Comparison of ENCODE assay signal across 8 cellular contexts in genomic region chr6:31663961-31664789, GRCh38. TPM values are rescaled to one million over a fixed set of nuclear protein-coding genes. Genes with fewer than 3 reads are reported as not detected.
DNase-seq lines count a peak whose midpoint lies in the region; ATAC-seq lines count a peak whose summit lies in the region.

No MANE protein-coding gene starts in this region.

- H3K36me3 ChIP-seq in CD4-positive, CD25-positive, alpha-beta regulatory T cell (ENCODE audit: control insufficient read depth, insufficient read depth, low read length): peaks cover 27% of the 10 kb centered on the region
- peaks cover 50% of the 10 kb centered on the region for H3K36me3 ChIP-seq in HUES6 (ENCODE audit: control insufficient read depth, insufficient read depth, low read length)
- peaks cover 26% of the 10 kb centered on the region for H3K36me3 ChIP-seq in skeletal muscle satellite cell (ENCODE audit: insufficient read depth, low read length)

- H3K9ac ChIP-seq in HUES6 (ENCODE audit: low read length) (peak overlapping the region; percentile 96), skeletal muscle satellite cell (ENCODE audit: low read depth, low read length) (peak overlapping the region; percentile 94)

- peaks cover 29% of the 10 kb centered on the region for H3K36me3 Mint-ChIP-seq in CD4-positive, CD25-positive, alpha-beta regulatory T cell
- H3K36me3 Mint-ChIP-seq in activated T-helper 2 cell treated with anti-CD3 and anti-CD28 coated beads, Interferon-gamma antibody, Interleukin-2, Interleukin-4, amounts not matched to agents 10 μg/mL and 5 μg/mL and 100 μg/mL, durations not matched to agents 14 hours and 24 hours and 36 hours (ENCODE audit: low read depth): peaks cover 86% of the 10 kb centered on the region

- in situ Hi-C loops in G401 (cut with HindIII; ENCODE audit: low sequenced_read_pairs): no loop called here

- peaks cover 64% of the 10 kb centered on the region for H3K4me1 ChIP-seq in CD4-positive, CD25-positive, alpha-beta regulatory T cell (ENCODE audit: control insufficient read depth, insufficient read depth, low read length, poor library complexity, severe bottlenecking)
- H3K4me1 ChIP-seq in HUES6 (ENCODE audit: control insufficient read depth, insufficient read depth, low read length) (peaks cover 26% of the 10 kb centered on the region), right cardiac atrium (ENCODE audit: control insufficient read depth, insufficient read depth, low read length) (peaks cover 9% of the 10 kb centered on the region), skeletal muscle satellite cell (ENCODE audit: control insufficient read depth, insufficient read depth, low read length) (peaks cover 31% of the 10 kb centered on the region)

- peak overlapping the region; percentile 92 for H3K4me2 ChIP-seq in skeletal muscle satellite cell (ENCODE audit: low read length)

- H3K27me3 Mint-ChIP-seq in CD4-positive, CD25-positive, alpha-beta regulatory T cell: no peaks in the 10 kb centered on the region
- no peaks in the 10 kb centered on the region for H3K27me3 Mint-ChIP-seq in activated T-helper 2 cell treated with anti-CD3 and anti-CD28 coated beads, Interferon-gamma antibody, Interleukin-2, Interleukin-4, amounts not matched to agents 10 μg/mL and 5 μg/mL and 100 μg/mL, durations not matched to agents 14 hours and 24 hours and 36 hours (ENCODE audit: low read depth)

- H3K27me3 ChIP-seq in CD4-positive, CD25-positive, alpha-beta regulatory T cell (ENCODE audit: control insufficient read depth, insufficient read depth, low read length): no peaks in the 10 kb centered on the region
- H3K27me3 ChIP-seq in HUES6 (ENCODE audit: control insufficient read depth, insufficient read depth, low read length) (no peaks in the 10 kb centered on the region), right cardiac atrium (ENCODE audit: control insufficient read depth, insufficient read depth) (no peaks in the 10 kb centered on the region), skeletal muscle satellite cell (ENCODE audit: control insufficient read depth, insufficient read depth, low read length) (no peaks in the 10 kb centered on the region)

- ATAC-seq in CD4-positive, CD25-positive, alpha-beta regulatory T cell (ENCODE audit: low read depth in 2 of 2): no peak
- ATAC-seq in right cardiac atrium: peak in 1 of 2 donors; percentile 22
- no peak for ATAC-seq in GM21528 (IDR thresholded peaks at IDR 0.05; ENCODE audit: low FRiP score, unreplicated experiment)

- H3K27ac ChIP-seq in CD4-positive, CD25-positive, alpha-beta regulatory T cell (ENCODE audit: insufficient read depth, low read length, poor library complexity, severe bottlenecking): peak overlapping the region; percentile 98
- H3K27ac ChIP-seq in HUES6 (ENCODE audit: low read depth, low read length) (peak overlapping the region; percentile 76; the same call in 1 of the 2 replicates), right cardiac atrium (ENCODE audit: low read length) (peak overlapping the region; percentile 98)

- intact Hi-C loops in activated T-helper 2 cell treated with anti-CD3 and anti-CD28 coated beads, Interferon-gamma antibody, Interleukin-2, Interleukin-4, amounts not matched to agents 10 μg/mL and 5 μg/mL and 100 μg/mL, durations not matched to agents 14 hours and 24 hours and 36 hours (cut with micrococcal nuclease): loop anchor here (2.0 to 5.0 kb wide), 2 partner anchors 39 to 1753 kb away; partner anchors contain the start of genes ABHD16A and CUTA
- intact Hi-C loops in right cardiac atrium (cut with DNase I): loop anchor here in 1 of 4 donors (5.0 to 10.0 kb wide), 2 partner anchors 117 to 1311 kb away; partner anchors contain the start of genes ATP6V1G2 and NFKBIL1

- peaks cover 4 to 88% (median 59%) of the 10 kb centered on the region in 4 donors for H3K4me1 Mint-ChIP-seq in CD4-positive, CD25-positive, alpha-beta regulatory T cell
- H3K4me1 Mint-ChIP-seq in activated T-helper 2 cell treated with anti-CD3 and anti-CD28 coated beads, Interferon-gamma antibody, Interleukin-2, Interleukin-4, amounts not matched to agents 10 μg/mL and 5 μg/mL and 100 μg/mL, durations not matched to agents 14 hours and 24 hours and 36 hours (ENCODE audit: low read depth): peaks cover 52% of the 10 kb centered on the region

- no peaks in the 10 kb centered on the region for H3K9me3 Mint-ChIP-seq in CD4-positive, CD25-positive, alpha-beta regulatory T cell
- no peaks in the 10 kb centered on the region for H3K9me3 Mint-ChIP-seq in activated T-helper 2 cell treated with anti-CD3 and anti-CD28 coated beads, Interferon-gamma antibody, Interleukin-2, Interleukin-4, amounts not matched to agents 10 μg/mL and 5 μg/mL and 100 μg/mL, durations not matched to agents 14 hours and 24 hours and 36 hours

- DNase-seq in CD4-positive, CD25-positive, alpha-beta regulatory T cell: no peak
- DNase-seq in activated T-helper 2 cell treated with anti-CD3 and anti-CD28 coated beads, Interferon-gamma antibody, Interleukin-2, Interleukin-4, amounts not matched to agents 10 μg/mL and 5 μg/mL and 100 μg/mL, durations not matched to agents 14 hours and 24 hours and 36 hours (ENCODE audit: low spot score): no peak
- DNase-seq in right cardiac atrium (peak; percentile 52 to 70 (median 68)), NCI-H2107 treated with DMSO at 0.1 percent for 48 hours (lab: John Stamatoyannopoulos, UW; ENCODE audit: unreplicated experiment) (no peak), G401 (ENCODE audit: low spot score) (no peak)

- H3K4me3 Mint-ChIP-seq in CD4-positive, CD25-positive, alpha-beta regulatory T cell: peak overlapping the region; percentile 92 to 98 (median 94)
- H3K4me3 Mint-ChIP-seq in activated T-helper 2 cell treated with anti-CD3 and anti-CD28 coated beads, Interferon-gamma antibody, Interleukin-2, Interleukin-4, amounts not matched to agents 10 μg/mL and 5 μg/mL and 100 μg/mL, durations not matched to agents 14 hours and 24 hours and 36 hours (ENCODE audit: low read depth): peak overlapping the region; percentile 96

- peak overlapping the region; percentile 98 to 100 (median 98) for H3K27ac Mint-ChIP-seq in CD4-positive, CD25-positive, alpha-beta regulatory T cell
- peak overlapping the region; percentile 94 for H3K27ac Mint-ChIP-seq in activated T-helper 2 cell treated with anti-CD3 and anti-CD28 coated beads, Interferon-gamma antibody, Interleukin-2, Interleukin-4, amounts not matched to agents 10 μg/mL and 5 μg/mL and 100 μg/mL, durations not matched to agents 14 hours and 24 hours and 36 hours

- no peaks in the 10 kb centered on the region for H3K9me3 ChIP-seq in CD4-positive, CD25-positive, alpha-beta regulatory T cell (ENCODE audit: control insufficient read depth in 2 of 2, low read length in 2 of 2)
- H3K9me3 ChIP-seq in HUES6 (ENCODE audit: control insufficient read depth, insufficient read depth, low read depth, low read length): no peaks in the 10 kb centered on the region
- no peaks in the 10 kb centered on the region for H3K9me3 ChIP-seq in right cardiac atrium (ENCODE audit: control insufficient read depth, low read length)
- no peaks in the 10 kb centered on the region for H3K9me3 ChIP-seq in skeletal muscle satellite cell (replicated peaks; ENCODE audit: low read length)

- 9% methylated on average over 17 of the region's 17 CpGs for WGBS in right cardiac atrium

- peak overlapping the region; percentile 98 for H3K4me3 ChIP-seq in CD4-positive, CD25-positive, alpha-beta regulatory T cell (ENCODE audit: low read depth, low read length)
- H3K4me3 ChIP-seq in HUES6 (ENCODE audit: low read depth, low read length): peak overlapping the region; percentile 89
- peak overlapping the region; percentile 90 for H3K4me3 ChIP-seq in right cardiac atrium (ENCODE audit: low read length)
- peak overlapping the region; percentile 97 for H3K4me3 ChIP-seq in skeletal muscle satellite cell (ENCODE audit: low read length)

RNA-seq across cellular contexts. Expression of gene GPANK1, which starts 0.6 kb away (rescaled TPM):
- 9.8 TPM for total RNA-seq in CD4-positive, CD25-positive, alpha-beta regulatory T cell
- 10 to 100 TPM; 21.6 to 27.3 (median 25.2) TPM for polyA plus RNA-seq in CD4-positive, CD25-positive, alpha-beta regulatory T cell
- 31.5 and 34.7 TPM in 2 replicates for total RNA-seq in activated T-helper 2 cell treated with anti-CD3 and anti-CD28 coated beads, Interferon-gamma antibody, Interleukin-2, Interleukin-4, amounts not matched to agents 10 μg/mL and 5 μg/mL and 100 μg/mL, durations not matched to agents 14 hours and 24 hours and 36 hours
- 10 to 100 TPM; 16.8 to 23.9 (median 20.0) TPM for total RNA-seq in right cardiac atrium
- polyA plus RNA-seq in right cardiac atrium: 24.6 TPM
- total RNA-seq in skeletal muscle satellite cell (2012; rRNA removed): 31.0 and 37.0 TPM in 2 replicates
- total RNA-seq in G401 (2014; rRNA removed; shearing (Covaris generic)): 24.9 and 31.6 TPM in 2 replicates

RNA-seq across cellular contexts. Expression of gene CSNK2B, which starts 1.7 kb away (rescaled TPM):
- 141 TPM for total RNA-seq in CD4-positive, CD25-positive, alpha-beta regulatory T cell
- polyA plus RNA-seq in CD4-positive, CD25-positive, alpha-beta regulatory T cell: 100 to 1,000 TPM; 235 to 285 (median 261) TPM
- 266 and 279 TPM in 2 replicates for total RNA-seq in activated T-helper 2 cell treated with anti-CD3 and anti-CD28 coated beads, Interferon-gamma antibody, Interleukin-2, Interleukin-4, amounts not matched to agents 10 μg/mL and 5 μg/mL and 100 μg/mL, durations not matched to agents 14 hours and 24 hours and 36 hours
- total RNA-seq in right cardiac atrium: 100 to 1,000 TPM; 110 to 123 (median 116) TPM
- 158 TPM for polyA plus RNA-seq in right cardiac atrium
- total RNA-seq in skeletal muscle satellite cell (2012; rRNA removed): 194 and 262 TPM in 2 replicates
- total RNA-seq in G401 (2014; rRNA removed; shearing (Covaris generic)): 105 and 107 TPM in 2 replicates

RNA-seq across cellular contexts. Expression of gene C6orf47, which starts 3.6 kb away (rescaled TPM):
- 18.8 TPM for total RNA-seq in CD4-positive, CD25-positive, alpha-beta regulatory T cell
- 10 to 100 TPM; 24.2 to 30.5 (median 27.1) TPM for polyA plus RNA-seq in CD4-positive, CD25-positive, alpha-beta regulatory T cell
- total RNA-seq in activated T-helper 2 cell treated with anti-CD3 and anti-CD28 coated beads, Interferon-gamma antibody, Interleukin-2, Interleukin-4, amounts not matched to agents 10 μg/mL and 5 μg/mL and 100 μg/mL, durations not matched to agents 14 hours and 24 hours and 36 hours: 18.1 and 19.3 TPM in 2 replicates
- total RNA-seq in right cardiac atrium: 10 to 100 TPM; 18.5 to 20.7 (median 20.1) TPM
- polyA plus RNA-seq in right cardiac atrium: 21.2 TPM
- total RNA-seq in skeletal muscle satellite cell (2012; rRNA removed): 13.4 and 17.0 TPM in 2 replicates
- 12.4 and 16.2 TPM in 2 replicates for total RNA-seq in G401 (2014; rRNA removed; shearing (Covaris generic))

RNA-seq across cellular contexts. Expression of gene LY6G5B, which starts 5.6 kb away (rescaled TPM):
- 38.8 TPM for total RNA-seq in CD4-positive, CD25-positive, alpha-beta regulatory T cell
- not detected for polyA plus RNA-seq in CD4-positive, CD25-positive, alpha-beta regulatory T cell
- 31.0 and 32.1 TPM in 2 replicates for total RNA-seq in activated T-helper 2 cell treated with anti-CD3 and anti-CD28 coated beads, Interferon-gamma antibody, Interleukin-2, Interleukin-4, amounts not matched to agents 10 μg/mL and 5 μg/mL and 100 μg/mL, durations not matched to agents 14 hours and 24 hours and 36 hours
- 1 to 10 TPM; 4.0 to 8.7 (median 5.9) TPM for total RNA-seq in right cardiac atrium
- polyA plus RNA-seq in right cardiac atrium: 4.6 TPM
- 1.7 and 3.0 TPM in 2 replicates for total RNA-seq in skeletal muscle satellite cell (2012; rRNA removed)
- total RNA-seq in G401 (2014; rRNA removed; shearing (Covaris generic)): 2.0 TPM in 1 of 2 replicates, not detected in the other

RNA-seq across cellular contexts. Expression of gene APOM, which starts 8.5 kb away (rescaled TPM):
- 1.7 TPM for total RNA-seq in CD4-positive, CD25-positive, alpha-beta regulatory T cell
- polyA plus RNA-seq in CD4-positive, CD25-positive, alpha-beta regulatory T cell: 1 to 10 TPM; 2.5 to 4.1 (median 2.8) TPM
- 2.3 and 2.4 TPM in 2 replicates for total RNA-seq in activated T-helper 2 cell treated with anti-CD3 and anti-CD28 coated beads, Interferon-gamma antibody, Interleukin-2, Interleukin-4, amounts not matched to agents 10 μg/mL and 5 μg/mL and 100 μg/mL, durations not matched to agents 14 hours and 24 hours and 36 hours
- 1 to 10 TPM in 2 of 4 donors, under 1 TPM in 2; 0.48 to 2.8 (median 1.4) TPM for total RNA-seq in right cardiac atrium
- 3.9 TPM for polyA plus RNA-seq in right cardiac atrium
- total RNA-seq in skeletal muscle satellite cell (2012; rRNA removed): 0.66 and 2.5 TPM in 2 replicates
- 2.3 and 3.6 TPM in 2 replicates for total RNA-seq in G401 (2014; rRNA removed; shearing (Covaris generic))

Comparison
In these comparisons a context has a peak if more than half of its experiments do, and no peak if none do; other contexts are left out.
1. DNase-seq: peak in right cardiac atrium (3 of 3); none in CD4-positive, CD25-positive, alpha-beta regulatory T cell (0 of 3), activated T-helper 2 cell treated with anti-CD3 and anti-CD28 coated beads, Interferon-gamma antibody, Interleukin-2, Interleukin-4, amounts not matched to agents 10 μg/mL and 5 μg/mL and 100 μg/mL, durations not matched to agents 14 hours and 24 hours and 36 hours (single experiment), NCI-H2107 treated with DMSO at 0.1 percent for 48 hours (single experiment) and G401 (single experiment).
2. Peak in every context shown above with its lines, with median percentiles within 50 percentile points of each other: H3K27ac ChIP-seq and H3K4me3 ChIP-seq.